1 cellular context compared by ENCODE assay signal in genomic region chr1:153941826-153942725, GRCh38.
A peak's percentile ranks its signal among the peaks of the same experiment; 100 is the strongest.
TF ChIP-seq lines count a peak whose summit lies in the region.

No MANE protein-coding gene starts in this region.

TF ChIP-seq in K562, 482 proteins besides CTCF, POLR2A, EP300 and RAD21:
- TF ChIP-seq CREB5 (CRISPR knock-in tag; IDR thresholded peaks at IDR 0.05) (no peak), DPF2 (IDR thresholded peaks at IDR 0.05) (no peak), RBFOX2 (IDR thresholded peaks at IDR 0.05; ENCODE audit: low read depth, low read length) (peak; percentile 58), RBM22 (IDR thresholded peaks at IDR 0.05; ENCODE audit: low read depth, low read length, poor library complexity, severe bottlenecking) (peak; percentile 22), PURB (CRISPR knock-in tag; IDR thresholded peaks at IDR 0.05; ENCODE audit: low read depth) (no peak), ZNF280B (CRISPR knock-in tag; IDR thresholded peaks at IDR 0.05) (no peak), POLR2G (IDR thresholded peaks at IDR 0.05; ENCODE audit: low read depth, low read length) (peak; percentile 71), TAF15 (IDR thresholded peaks at IDR 0.05; ENCODE audit: low read depth, low read length) (no peak), FOXK1 (CRISPR knock-in tag; IDR thresholded peaks at IDR 0.05; ENCODE audit: borderline replicate concordance) (no peak), ARID3B (CRISPR knock-in tag; IDR thresholded peaks at IDR 0.05; ENCODE audit: borderline replicate concordance) (no peak), SMARCE1 (IDR thresholded peaks at IDR 0.05) (no peak), IRF2 (CRISPR knock-in tag; IDR thresholded peaks at IDR 0.05) (0 out of 2 replicates have a peak, but pooled peaks have one; percentile 34), TCF7L2 (IDR thresholded peaks at IDR 0.05; ENCODE audit: low read depth, low read length) (no peak)
